ENCODE assay signal across 23 cellular contexts in the genomic region with DNA sequence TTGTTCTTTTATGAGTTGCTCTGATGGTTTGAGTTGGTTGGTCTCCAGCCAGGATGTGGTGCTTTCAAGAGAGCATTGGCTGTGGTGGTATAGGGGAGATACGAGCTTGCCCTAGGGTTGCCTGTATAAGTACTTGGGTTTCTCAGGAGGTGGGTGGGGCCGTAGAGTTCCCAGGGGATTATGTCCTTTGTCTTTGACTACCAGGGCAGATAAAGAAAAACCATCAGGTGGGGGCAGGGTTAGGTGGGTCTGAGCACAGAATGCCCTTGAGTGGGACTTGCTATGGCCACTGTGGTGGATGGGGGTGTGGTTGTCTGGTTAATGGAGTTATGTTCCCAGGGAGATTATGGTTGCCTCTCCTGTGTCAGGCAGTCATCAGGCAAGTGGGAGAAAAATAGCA.
"Had no signal": no experiment of that assay in that cellular context is flagged by ENCODE, and none has a peak within 500 bp of the region (broad histone marks: within the 10 kb centered on the region; RNA-seq: fewer than 3 reads in every experiment).

No MANE protein-coding gene starts in this region.

- H3K4me1 Mint-ChIP-seq: memory B cell; naive thymus-derived CD8-positive, alpha-beta T cell; nephron; neural crest cell; stimulated activated memory B cell treated with anti-CD40 and anti-IgM and Interleukin-4, amounts not matched to agents 10 μg/mL and 1 μg/mL and 100 μg/mL, for 72 hours had no signal

- H3K9me3 ChIP-seq: ovary, right lobe of liver, suprapubic skin, thoracic aorta, uterus had no signal

- H3K27ac ChIP-seq: heart right ventricle, hepatocyte, left ventricle myocardium inferior, ovary, right atrium auricular region, right lobe of liver, suprapubic skin, thoracic aorta, tibial artery, uterus had no signal

- H3K27me3 Mint-ChIP-seq: memory B cell; progenitor cell of endocrine pancreas; stimulated activated memory B cell treated with anti-CD40 and anti-IgM and Interleukin-4, amounts not matched to agents 10 μg/mL and 1 μg/mL and 100 μg/mL, for 72 hours had no signal

- H3K36me3 ChIP-seq: heart right ventricle, left ventricle myocardium inferior, ovary, right atrium auricular region, right lobe of liver, suprapubic skin, thoracic aorta, tibial artery, uterus had no signal

- H3K36me3 Mint-ChIP-seq: memory B cell; stimulated activated memory B cell treated with anti-CD40 and anti-IgM and Interleukin-4, amounts not matched to agents 10 μg/mL and 1 μg/mL and 100 μg/mL, for 72 hours had no signal

- DNase-seq: heart right ventricle; islet precursor cell; left ventricle myocardium inferior; naive thymus-derived CD8-positive, alpha-beta T cell; ovary; right lobe of liver; stimulated activated CD4-positive, alpha-beta T cell treated with anti-CD3 and anti-CD28 coated beads, Interleukin-1b, Interleukin-23, amount 100 ng/mL, for 48 hours; stimulated activated CD4-positive, alpha-beta T cell treated with anti-CD3 and anti-CD28 coated beads, Interleukin-2, amount 100 ng/mL, for 48 hours; stimulated activated CD4-positive, alpha-beta T cell treated with anti-CD3 and anti-CD28 coated beads, Interleukin-4, amount 100 ng/mL, for 4 hours; stimulated activated CD8-positive, alpha-beta memory T cell treated with anti-CD3 and anti-CD28 coated beads, Interleukin-4, amount 100 ng/mL, for 48 hours; stimulated activated naive CD4-positive, alpha-beta T cell treated with Interleukin-2 at 50 U/mL for 16 hours; tibial artery; uterus had no signal

- H3K4me3 ChIP-seq: heart right ventricle, hepatocyte, left ventricle myocardium inferior, ovary, right atrium auricular region, right lobe of liver, smooth muscle cell, suprapubic skin, thoracic aorta, tibial artery, uterus had no signal

- H3K4me1 ChIP-seq: heart right ventricle, left ventricle myocardium inferior, right atrium auricular region, right lobe of liver, suprapubic skin, tibial artery, uterus had no signal

- H3K4me3 Mint-ChIP-seq: memory B cell; naive thymus-derived CD8-positive, alpha-beta T cell; nephron; neural crest cell; stimulated activated memory B cell treated with anti-CD40 and anti-IgM and Interleukin-4, amounts not matched to agents 10 μg/mL and 1 μg/mL and 100 μg/mL, for 72 hours had no signal

- H3K27ac Mint-ChIP-seq: memory B cell; naive thymus-derived CD8-positive, alpha-beta T cell; nephron; progenitor cell of endocrine pancreas; stimulated activated memory B cell treated with anti-CD40 and anti-IgM and Interleukin-4, amounts not matched to agents 10 μg/mL and 1 μg/mL and 100 μg/mL, for 72 hours had no signal

- H3K4me2 ChIP-seq: hepatocyte, smooth muscle cell had no signal

- H3K27me3 ChIP-seq: heart right ventricle, hepatocyte, ovary, right atrium auricular region, right lobe of liver, suprapubic skin, tibial artery, uterus had no signal

- H2AFZ ChIP-seq: hepatocyte had no signal
